ENCODE assay signal across 10 cellular contexts in genomic region chr7:25028370-25028971, GRCh38. TPM values are rescaled to one million over a fixed set of nuclear protein-coding genes. Genes with fewer than 3 reads are reported as not detected.
DNase-seq lines count a peak whose midpoint lies in the region; ATAC-seq and TF ChIP-seq lines count a peak whose summit lies in the region.
"Had no signal": no experiment of that assay in that cellular context is flagged by ENCODE, and none has a peak within 500 bp of the region (broad histone marks: within the 10 kb centered on the region; RNA-seq: fewer than 3 reads in every experiment).

No MANE protein-coding gene starts in this region.

- 46 to 71% (median 55%) methylated on average over 8 of the region's 8 CpGs for WGBS in adrenal gland, 4 donors

- no peaks in the 10 kb centered on the region for H3K27me3 ChIP-seq in adrenal gland
- H3K27me3 ChIP-seq: BLaER1 treated with 17β-estradiol and CSF1 and Interleukin-3, amounts not matched to agents 10 nM and 100 nM had no signal

- DNase-seq in NCI-H345 (lab: John Stamatoyannopoulos, UW) (peak; percentile 8), NCI-H345 treated with DMSO at 0.1 percent for 48 hours (lab: John Stamatoyannopoulos, UW; ENCODE audit: unreplicated experiment) (no peak), SW480 (ENCODE audit: low spot score) (peak; percentile 96), NCI-H2196 (lab: John Stamatoyannopoulos, UW; ENCODE audit: unreplicated experiment) (no peak), adrenal gland (no peak)
- DNase-seq in effector CD4-positive, alpha-beta T cell: peak; percentile 6
- peak; percentile 29 for DNase-seq in stimulated activated CD4-positive, alpha-beta T cell treated with anti-CD3 and anti-CD28 coated beads, Interleukin-4, amount 100 ng/mL, for 24 hours

- H3K9me3 ChIP-seq in adrenal gland (replicated peaks in 1 of 3): no peaks in the 10 kb centered on the region

- H3K4me3 ChIP-seq in adrenal gland: no peak overlapping the region
- H3K4me3 ChIP-seq: BLaER1 treated with 17β-estradiol and CSF1 and Interleukin-3, amounts not matched to agents 10 nM and 100 nM had no signal

- no peak for ATAC-seq in GM18870 (IDR thresholded peaks at IDR 0.05; ENCODE audit: unreplicated experiment)

- intact Hi-C loops in adrenal gland (cut with DNase I): no loop called here

- no peaks in the 10 kb centered on the region for H3K36me3 ChIP-seq in adrenal gland (replicated peaks in 1 of 2)
- H3K36me3 ChIP-seq: BLaER1 treated with 17β-estradiol and CSF1 and Interleukin-3, amounts not matched to agents 10 nM and 100 nM had no signal

- no peaks in the 10 kb centered on the region for H3K4me1 ChIP-seq in adrenal gland (replicated peaks in 1 of 2)

- H3K27ac ChIP-seq in adrenal gland: no peak overlapping the region
- H3K27ac ChIP-seq: BLaER1 treated with 17β-estradiol and CSF1 and Interleukin-3, amounts not matched to agents 10 nM and 100 nM; VCaP had no signal

- no peak for TF ChIP-seq POLR2A in adrenal gland (IDR thresholded peaks at IDR 0.05)

- no peak for TF ChIP-seq CTCF in adrenal gland (IDR thresholded peaks at IDR 0.05)

RNA-seq across cellular contexts. Expression of gene OSBPL3, which starts 48.5 kb away (rescaled TPM):
- total RNA-seq in adrenal gland: 1 to 10 TPM; 1.1 to 8.4 (median 3.6) TPM
- 1 to 10 TPM; 1.7 to 3.5 (median 1.8) TPM for polyA plus RNA-seq in adrenal gland

Comparison
In these comparisons a context has a peak if more than half of its experiments do, and no peak if none do; other contexts are left out.
1. DNase-seq: peak in NCI-H345 (single experiment), SW480 (single experiment), effector CD4-positive, alpha-beta T cell (single experiment) and stimulated activated CD4-positive, alpha-beta T cell treated with anti-CD3 and anti-CD28 coated beads, Interleukin-4, amount 100 ng/mL, for 24 hours (single experiment); none in NCI-H345 treated with DMSO at 0.1 percent for 48 hours (single experiment), NCI-H2196 (single experiment) and adrenal gland (0 of 7).